ENCODE assay signal across 14 cellular contexts in genomic region chr5:146620663-146621051, GRCh38.
A peak's percentile ranks its signal among the peaks of the same experiment; 100 is the strongest.
DNase-seq lines count a peak whose midpoint lies in the region; ATAC-seq and TF ChIP-seq lines count a peak whose summit lies in the region.
"Had no signal": no experiment of that assay in that cellular context is flagged by ENCODE, and none has a peak within 500 bp of the region (broad histone marks: within the 10 kb centered on the region; RNA-seq: fewer than 3 reads in every experiment).

No MANE protein-coding gene starts in this region.

- H3K27ac ChIP-seq in trophoblast cell (ENCODE audit: low read depth, low read length) (no peak overlapping the region), mammary epithelial cell (ENCODE audit: insufficient read depth, low read depth, low read length) (no peak overlapping the region), right lobe of liver (no peak overlapping the region)
- H3K27ac ChIP-seq: gastrocnemius medialis had no signal

- no peak overlapping the region for H3K4me3 ChIP-seq in trophoblast cell (ENCODE audit: low read depth, low read length)
- no peak overlapping the region for H3K4me3 ChIP-seq in mammary epithelial cell (replicated peaks in 1 of 3; ENCODE audit: insufficient read depth in 1 of 3, low read depth in 2 of 3, low read length in 3 of 3)
- H3K4me3 ChIP-seq in right lobe of liver = no peak overlapping the region
- H3K4me3 ChIP-seq: gastrocnemius medialis had no signal

- H3K79me1 ChIP-seq in trophoblast cell (ENCODE audit: low read length) = no peaks in the 10 kb centered on the region

- intact Hi-C loops in mammary epithelial cell (cut with micrococcal nuclease) = no loop called here
- intact Hi-C loops in right lobe of liver (cut with DNase I) = no loop called here

- no peak overlapping the region for H2AK5ac ChIP-seq in trophoblast cell (ENCODE audit: low read length)

- no peak overlapping the region for H2BK5ac ChIP-seq in trophoblast cell (ENCODE audit: low read depth, low read length, poor library complexity)

- no peak overlapping the region for H2BK120ac ChIP-seq in trophoblast cell (ENCODE audit: insufficient read depth, low read length, poor library complexity)

- no CpG with 5 or more reads among the region's 5 CpGs for WGBS in trophoblast cell (ENCODE audit: extremely low coverage, insufficient coverage, insufficient read length)
- WGBS in mammary epithelial cell (ENCODE audit: low coverage, missing lambda C conversion rate) = 62% methylated on average over 3 of the region's 5 CpGs
- 43% methylated on average over 3 of the region's 5 CpGs for WGBS in right lobe of liver (ENCODE audit: insufficient coverage, low coverage, low lambda C conversion rate, missing lambda C conversion rate)

- no peak overlapping the region for H3K23ac ChIP-seq in trophoblast cell (ENCODE audit: low read length)

- peak overlapping the region; percentile 44 for H3K27ac Mint-ChIP-seq in neural crest cell (ENCODE audit: unreplicated experiment)
- H3K27ac Mint-ChIP-seq: B cell; stimulated activated effector memory CD8-positive, alpha-beta T cell treated with anti-CD3 and anti-CD28 coated beads, Interleukin-12 subunit alpha, Interleukin-12 subunit beta, amount 100 ng/mL, for 72 hours had no signal

- peaks cover 9% of the 10 kb centered on the region for H3K9me3 Mint-ChIP-seq in neural crest cell

- no peaks in the 10 kb centered on the region for H3K27me3 ChIP-seq in trophoblast cell (ENCODE audit: insufficient read depth, low read length)
- no peaks in the 10 kb centered on the region for H3K27me3 ChIP-seq in mammary epithelial cell (ENCODE audit: insufficient read depth, low read length)
- H3K27me3 ChIP-seq in right lobe of liver = no peaks in the 10 kb centered on the region
- H3K27me3 ChIP-seq: gastrocnemius medialis had no signal

- H3K9ac ChIP-seq in trophoblast cell (ENCODE audit: low read length) (no peak overlapping the region), mammary epithelial cell (ENCODE audit: insufficient read depth, low read length) (no peak overlapping the region)

- H3K36me3 ChIP-seq in trophoblast cell (ENCODE audit: control insufficient read depth in 1 of 2, insufficient read depth in 2 of 2, low read length in 2 of 2) = no peaks in the 10 kb centered on the region
- no peaks in the 10 kb centered on the region for H3K36me3 ChIP-seq in mammary epithelial cell (ENCODE audit: insufficient read depth, low read length)
- no peaks in the 10 kb centered on the region for H3K36me3 ChIP-seq in right lobe of liver
- H3K36me3 ChIP-seq: gastrocnemius medialis had no signal

- in situ Hi-C loops in mammary epithelial cell (cut with MboI; ENCODE audit: low sequenced_read_pairs in 2 of 2) = no loop called here

- TF ChIP-seq CTCF in neural crest cell (conservative IDR thresholded peaks at IDR 0.05) (no peak), mammary epithelial cell (conservative IDR thresholded peaks at IDR 0.05 in 1 of 2, IDR thresholded peaks at IDR 0.05 in 1 of 2; ENCODE audit: extremely low read depth in 1 of 2, insufficient read depth in 1 of 2, low read depth in 1 of 2, low read length in 2 of 2) (no peak), right lobe of liver (IDR thresholded peaks at IDR 0.05) (no peak)

- no peak overlapping the region for H2BK12ac ChIP-seq in trophoblast cell (ENCODE audit: low read length)

- no peaks in the 10 kb centered on the region for H4K20me1 ChIP-seq in mammary epithelial cell (ENCODE audit: insufficient read depth, low read length)

- H3K79me2 ChIP-seq in trophoblast cell (ENCODE audit: control insufficient read depth, insufficient read depth, low read length, poor library complexity) (no peaks in the 10 kb centered on the region), mammary epithelial cell (ENCODE audit: insufficient read depth, low read length) (no peaks in the 10 kb centered on the region)

- no peak overlapping the region for H4K8ac ChIP-seq in trophoblast cell (ENCODE audit: low read depth, low read length)

- no peak overlapping the region for H3K14ac ChIP-seq in trophoblast cell (ENCODE audit: low read length)

- H3K27me3 Mint-ChIP-seq in neural crest cell (ENCODE audit: low read depth) = no peaks in the 10 kb centered on the region
- H3K27me3 Mint-ChIP-seq: B cell had no signal

- no peak overlapping the region for H3K4me2 ChIP-seq in trophoblast cell (ENCODE audit: low read length)
- no peak overlapping the region for H3K4me2 ChIP-seq in mammary epithelial cell (ENCODE audit: insufficient read depth, low read depth, low read length)

- no peak overlapping the region for H3K4me3 Mint-ChIP-seq in neural crest cell
- H3K4me3 Mint-ChIP-seq: B cell; stimulated activated effector memory CD8-positive, alpha-beta T cell treated with anti-CD3 and anti-CD28 coated beads, Interleukin-12 subunit alpha, Interleukin-12 subunit beta, amount 100 ng/mL, for 72 hours had no signal

- H3K9me3 ChIP-seq in trophoblast cell (ENCODE audit: insufficient read depth, low read depth, low read length) (no peaks in the 10 kb centered on the region), mammary epithelial cell (replicated peaks; ENCODE audit: insufficient read depth, low read length) (no peaks in the 10 kb centered on the region), right lobe of liver (peaks cover 0 to 2% (median 0%) of the 10 kb centered on the region in 4 donors)

- no peak overlapping the region for H4K12ac ChIP-seq in trophoblast cell (ENCODE audit: low read depth, low read length)

- DNase-seq in NCI-H1092 (lab: John Stamatoyannopoulos, UW) = peak; percentile 89
- peak; percentile 75 for DNase-seq in NCI-H2107 (lab: John Stamatoyannopoulos, UW)
- peak; percentile 43 for DNase-seq in SK-N-DZ (ENCODE audit: low spot score)
- peak; percentile 3 for DNase-seq in neural crest cell (ENCODE audit: low read depth, low spot score)
- DNase-seq in trophoblast cell = no peak
- DNase-seq in mammary epithelial cell = no peak
- no peak for DNase-seq in right lobe of liver
- no peak for DNase-seq in erythroblast (lab: John Stamatoyannopoulos, UW)
- DNase-seq: activated CD4-positive, alpha-beta T cell treated with anti-CD3 and anti-CD28 coated beads for 4 hours; activated naive CD4-positive, alpha-beta T cell treated with anti-CD3 and anti-CD28 coated beads, Interleukin-2, amount 50 U/mL, for 16 hours; gastrocnemius medialis; mesendoderm had no signal

- CTCF ChIA-PET in mammary epithelial cell (lab: Charles Lee; ENCODE audit: low non-redundant PET) = no interaction called here

- H3K4me1 Mint-ChIP-seq in neural crest cell = peaks cover 16% of the 10 kb centered on the region
- H3K4me1 Mint-ChIP-seq: B cell had no signal

- H3K4ac ChIP-seq in trophoblast cell (ENCODE audit: low read depth, low read length) = no peak overlapping the region

- no peak overlapping the region for H4K91ac ChIP-seq in trophoblast cell (ENCODE audit: low read depth, low read length)

- peaks cover 7% of the 10 kb centered on the region for H3K36me3 Mint-ChIP-seq in neural crest cell (ENCODE audit: low read depth)
- H3K36me3 Mint-ChIP-seq: stimulated activated effector memory CD8-positive, alpha-beta T cell treated with anti-CD3 and anti-CD28 coated beads, Interleukin-12 subunit alpha, Interleukin-12 subunit beta, amount 100 ng/mL, for 72 hours had no signal

- BruUV-seq in mammary epithelial cell (replicated peaks; lab: Mats Ljungman, UMichigan) = no TSS peak

- H3K18ac ChIP-seq in trophoblast cell (ENCODE audit: low read length) = no peak overlapping the region

- no peak for ATAC-seq in right lobe of liver
- ATAC-seq: gastrocnemius medialis; stimulated activated effector memory CD8-positive, alpha-beta T cell treated with anti-CD3 and anti-CD28 coated beads, Interleukin-12 subunit alpha, Interleukin-12 subunit beta, amount 100 ng/mL, for 72 hours had no signal

- no peaks in the 10 kb centered on the region for H3K4me1 ChIP-seq in trophoblast cell (ENCODE audit: control insufficient read depth in 1 of 2, insufficient read depth in 2 of 2, low read length in 2 of 2)
- H3K4me1 ChIP-seq in mammary epithelial cell (ENCODE audit: insufficient read depth, low read length) = no peaks in the 10 kb centered on the region
- peaks cover 0 to 6% (median 0%) of the 10 kb centered on the region in 4 donors for H3K4me1 ChIP-seq in right lobe of liver
- H3K4me1 ChIP-seq: gastrocnemius medialis had no signal

- H2AFZ ChIP-seq in trophoblast cell (ENCODE audit: insufficient read depth, low read length, poor library complexity) = no peak overlapping the region
- H2AFZ ChIP-seq in mammary epithelial cell (ENCODE audit: low read depth, low read length) = no peak overlapping the region

- no peak for TF ChIP-seq POLR2A in right lobe of liver (IDR thresholded peaks at IDR 0.05)
- no peak for TF ChIP-seq POLR2A in erythroblast (IDR thresholded peaks at IDR 0.05; ENCODE audit: low read length)

- dilution Hi-C loops in mammary epithelial cell (cut with HindIII; ENCODE audit: low sequenced_read_pairs) = no loop called here

Comparison
In these comparisons a context has a peak if more than half of its experiments do, and no peak if none do; other contexts are left out.
1. DNase-seq: peak in NCI-H1092 (single experiment), NCI-H2107 (single experiment), SK-N-DZ (single experiment) and neural crest cell (single experiment); none in trophoblast cell (0 of 2), mammary epithelial cell (single experiment), right lobe of liver (0 of 3) and erythroblast (0 of 2).